Comparison of ENCODE assay signal across 10 cellular contexts in genomic region chr2:23436346-23437099, GRCh38. TPM values are rescaled to one million over a fixed set of nuclear protein-coding genes. Genes with fewer than 3 reads are reported as not detected.
DNase-seq lines count a peak whose midpoint lies in the region; ATAC-seq and TF ChIP-seq lines count a peak whose summit lies in the region.
"Had no signal": no experiment of that assay in that cellular context is flagged by ENCODE, and none has a peak within 500 bp of the region (broad histone marks: within the 10 kb centered on the region; RNA-seq: fewer than 3 reads in every experiment).

No MANE protein-coding gene starts in this region.

- 56 to 78% methylated on average over 16 of the region's 16 CpGs for WGBS in sigmoid colon, 2 donors

- TF ChIP-seq POLR2A in sigmoid colon (IDR thresholded peaks at IDR 0.05), result no peak

- DNase-seq in AG20443 (ENCODE audit: low spot score) (peak; percentile 49), dermis microvascular lymphatic vessel endothelial cell (ENCODE audit: low read depth in 2 of 2) (peak; percentile 53 to 78), sigmoid colon (peak; percentile 68), NCI-H1930 (lab: John Stamatoyannopoulos, UW) (no peak), SHP77 treated with DMSO at 0.1 percent for 48 hours (lab: John Stamatoyannopoulos, UW) (no peak), NCI-H526 treated with DMSO at 0.1 percent for 48 hours (lab: John Stamatoyannopoulos, UW) (no peak)
- DNase-seq in T-helper 2 cell treated with Interferon-gamma antibody and Interleukin-4, amounts not matched to agents 5 μg/mL and 100 μg/mL, for 36 hours (ENCODE audit: low spot score), result peak; percentile 49
- DNase-seq: NCI-H510A treated with DMSO at 0.1 percent for 48 hours had no signal

- H3K4me3 ChIP-seq in sigmoid colon, result peak overlapping the region in 1 of 4 donors; percentile 13
- H3K4me3 ChIP-seq: BLaER1 had no signal

- peak overlapping the region; percentile 11 for H3K4me3 Mint-ChIP-seq in T-helper 2 cell treated with Interferon-gamma antibody and Interleukin-4, amounts not matched to agents 5 μg/mL and 100 μg/mL, for 36 hours

- H3K4me1 Mint-ChIP-seq in T-helper 2 cell treated with Interferon-gamma antibody and Interleukin-4, amounts not matched to agents 5 μg/mL and 100 μg/mL, for 36 hours (ENCODE audit: low read depth), result peaks cover 8% of the 10 kb centered on the region

- peak in 1 of 4 donors; percentile 50 for TF ChIP-seq EP300 in sigmoid colon (IDR thresholded peaks at IDR 0.05)

- no peak for TF ChIP-seq CTCF in sigmoid colon (IDR thresholded peaks at IDR 0.05)

- H3K9me3 Mint-ChIP-seq in T-helper 2 cell treated with Interferon-gamma antibody and Interleukin-4, amounts not matched to agents 5 μg/mL and 100 μg/mL, for 36 hours, result peaks cover 1% of the 10 kb centered on the region

- intact Hi-C loops in sigmoid colon (cut with DNase I), result no loop called here

- peaks cover 0 to 4% (median 0%) of the 10 kb centered on the region in 4 donors for H3K9me3 ChIP-seq in sigmoid colon

- peak overlapping the region; percentile 15 to 91 (median 82) for H3K27ac ChIP-seq in sigmoid colon
- H3K27ac ChIP-seq: BLaER1 had no signal

- H3K36me3 Mint-ChIP-seq in T-helper 2 cell treated with Interferon-gamma antibody and Interleukin-4, amounts not matched to agents 5 μg/mL and 100 μg/mL, for 36 hours (ENCODE audit: low read depth), result no peaks in the 10 kb centered on the region

- peaks cover 20% of the 10 kb centered on the region for H3K27me3 Mint-ChIP-seq in T-helper 2 cell treated with Interferon-gamma antibody and Interleukin-4, amounts not matched to agents 5 μg/mL and 100 μg/mL, for 36 hours (ENCODE audit: low read depth)

- H3K36me3 ChIP-seq in sigmoid colon, result no peaks in the 10 kb centered on the region
- H3K36me3 ChIP-seq: BLaER1 had no signal

- H3K27ac Mint-ChIP-seq in T-helper 2 cell treated with Interferon-gamma antibody and Interleukin-4, amounts not matched to agents 5 μg/mL and 100 μg/mL, for 36 hours, result no peak overlapping the region

- no peaks in the 10 kb centered on the region for H3K27me3 ChIP-seq in sigmoid colon
- H3K27me3 ChIP-seq: BLaER1 had no signal

- no peak for ATAC-seq in GM18867 (IDR thresholded peaks at IDR 0.05; ENCODE audit: unreplicated experiment)

- H3K4me1 ChIP-seq in sigmoid colon, result peaks cover 0 to 37% (median 33%) of the 10 kb centered on the region in 4 donors
- H3K4me1 ChIP-seq: BLaER1 had no signal

RNA-seq across cellular contexts. Expression of gene KLHL29, which starts 51.5 kb away (rescaled TPM):
- total RNA-seq in dermis microvascular lymphatic vessel endothelial cell, result 2.2 and 5.1 TPM in 2 replicates
- total RNA-seq in sigmoid colon, result 10 to 100 TPM in 2 of 4 donors, 1 to 10 TPM in 2; 6.3 to 25.5 (median 13.9) TPM
- 1 to 10 TPM in 1 of 3 donors, under 1 TPM in 2; 0.46 to 3.8 (median 0.60) TPM for polyA plus RNA-seq in sigmoid colon

Comparison
In these comparisons a context has a peak if more than half of its experiments do, and no peak if none do; other contexts are left out.
1. DNase-seq: peak in AG20443 (single experiment), T-helper 2 cell treated with Interferon-gamma antibody and Interleukin-4, amounts not matched to agents 5 μg/mL and 100 μg/mL, for 36 hours (single experiment), dermis microvascular lymphatic vessel endothelial cell (2 of 2) and sigmoid colon (single experiment); none in NCI-H1930 (0 of 2), SHP77 treated with DMSO at 0.1 percent for 48 hours (single experiment) and NCI-H526 treated with DMSO at 0.1 percent for 48 hours (single experiment).